1 cellular context compared by ENCODE assay signal in genomic region chr2:38380397-38381130, GRCh38.
TF ChIP-seq lines count a peak whose summit lies in the region.

No MANE protein-coding gene starts in this region.

TF ChIP-seq in H1, 55 proteins besides CTCF, POLR2A, EP300 and RAD21 (continued from another document):
- no peak for TF ChIP-seq CHD7 (IDR thresholded peaks at IDR 0.05; ENCODE audit: insufficient replicate concordance, low read length)
- TF ChIP-seq BACH1 (IDR thresholded peaks at IDR 0.05; ENCODE audit: low read length), result no peak
- no peak for TF ChIP-seq SAP30 (IDR thresholded peaks at IDR 0.05; ENCODE audit: insufficient read depth, insufficient replicate concordance, low read length)
- no peak for TF ChIP-seq CBX8 (IDR thresholded peaks at IDR 0.05; ENCODE audit: borderline replicate concordance, low read depth, low read length)
- TF ChIP-seq KDM1A (IDR thresholded peaks at IDR 0.05; ENCODE audit: borderline replicate concordance, low read length), result no peak
- no peak for TF ChIP-seq E2F6 (IDR thresholded peaks at IDR 0.05)
- TF ChIP-seq GABPA (IDR thresholded peaks at IDR 0.05; ENCODE audit: borderline replicate concordance, insufficient read depth, low read length), result no peak
- TF ChIP-seq TBP (IDR thresholded peaks at IDR 0.05; ENCODE audit: low read depth, low read length), result no peak
- TF ChIP-seq GTF2F1 (IDR thresholded peaks at IDR 0.05; ENCODE audit: borderline replicate concordance, low read depth, low read length), result no peak
